16 cellular contexts compared by ENCODE assay signal in the genomic region with DNA sequence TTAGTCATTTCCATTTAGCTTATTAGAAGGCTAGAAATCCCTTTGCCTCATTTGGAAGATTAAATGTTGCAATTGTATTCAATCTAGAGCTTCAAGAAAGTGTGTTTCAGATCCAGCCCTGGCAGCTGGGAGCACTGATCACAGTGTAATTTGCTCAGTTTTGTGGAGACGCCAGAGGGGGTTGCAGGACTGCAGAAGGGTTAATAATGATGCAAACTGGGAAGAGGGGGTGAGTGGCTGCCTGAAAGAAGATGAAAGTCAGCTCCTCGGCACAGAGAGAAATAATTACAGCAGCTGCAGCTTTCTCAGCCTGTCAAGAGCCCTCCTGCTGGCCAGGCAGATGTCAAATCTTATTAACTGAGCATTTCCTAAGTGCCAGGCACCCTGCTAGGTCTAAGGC.
DNase-seq lines count a peak whose midpoint lies in the region; ATAC-seq and TF ChIP-seq lines count a peak whose summit lies in the region.
"Had no signal": no experiment of that assay in that cellular context is flagged by ENCODE, and none has a peak within 500 bp of the region (broad histone marks: within the 10 kb centered on the region; RNA-seq: fewer than 3 reads in every experiment).

No MANE protein-coding gene starts in this region.

- H3K27me3 Mint-ChIP-seq in glutamatergic neuron (ENCODE audit: unreplicated experiment) = peaks cover 7% of the 10 kb centered on the region
- no peaks in the 10 kb centered on the region for H3K27me3 Mint-ChIP-seq in osteocyte (ENCODE audit: unreplicated experiment)
- peaks cover 0 to 5% (median 4%) of the 10 kb centered on the region in 3 donors for H3K27me3 Mint-ChIP-seq in immature natural killer cell (ENCODE audit: low read depth in 3 of 3)

- H3K4me1 ChIP-seq in OCI-LY3 (ENCODE audit: low read length) = no peaks in the 10 kb centered on the region
- H3K4me1 ChIP-seq: Caco-2, thyroid gland had no signal

- no peaks in the 10 kb centered on the region for H3K9me3 ChIP-seq in OCI-LY3 (ENCODE audit: insufficient read depth, low read length)
- H3K9me3 ChIP-seq: Caco-2, thyroid gland had no signal

- H3K4me2 ChIP-seq in OCI-LY3 (ENCODE audit: low read length) = no peak overlapping the region

- DNase-seq in glutamatergic neuron = no peak
- peak; percentile 42 for DNase-seq in osteocyte (ENCODE audit: extremely low spot score, unreplicated experiment)
- no peak for DNase-seq in NCI-H146 treated with DMSO at 0.1 percent for 48 hours (lab: John Stamatoyannopoulos, UW; ENCODE audit: unreplicated experiment)
- DNase-seq in DMS153 treated with DMSO at 0.1 percent for 48 hours (lab: John Stamatoyannopoulos, UW; ENCODE audit: unreplicated experiment) = no peak
- DNase-seq in immature natural killer cell = no peak
- DNase-seq: activated CD4-positive, alpha-beta T cell treated with anti-CD3 and anti-CD28 coated beads for 4 hours; activated effector memory CD4-positive, alpha-beta T cell treated with anti-CD3 and anti-CD28 coated beads, Interleukin-2, amount 50 U/mL, for 16 hours; Caco-2; GOT3; NCI-H345; SHP77 treated with DMSO at 0.1 percent for 48 hours; thyroid gland had no signal

- H3K4me1 Mint-ChIP-seq in glutamatergic neuron (ENCODE audit: low read depth, unreplicated experiment) (peaks cover 3% of the 10 kb centered on the region), osteocyte (ENCODE audit: unreplicated experiment) (no peaks in the 10 kb centered on the region), immature natural killer cell (no peaks in the 10 kb centered on the region)

- no peak overlapping the region for H3K9ac ChIP-seq in OCI-LY3 (ENCODE audit: low read length)

- H4K20me1 ChIP-seq in OCI-LY3 (ENCODE audit: insufficient read depth, low read length) = no peaks in the 10 kb centered on the region

- H3K4me3 ChIP-seq in OCI-LY3 (ENCODE audit: low read length) = no peak overlapping the region
- H3K4me3 ChIP-seq: thyroid gland had no signal

- H3K4me3 Mint-ChIP-seq in glutamatergic neuron (ENCODE audit: unreplicated experiment) (no peak overlapping the region), osteocyte (ENCODE audit: unreplicated experiment) (no peak overlapping the region), immature natural killer cell (no peak overlapping the region)

- TF ChIP-seq CTCF in GM12873 (IDR thresholded peaks at IDR 0.05; ENCODE audit: insufficient read depth, low read depth, low read length, missing control alignments) (peak; percentile 3), OCI-LY3 (IDR thresholded peaks at IDR 0.05; ENCODE audit: low read depth, low read length) (peak; percentile 17; the same call in 1 of the 2 replicates), glutamatergic neuron (IDR thresholded peaks at IDR 0.05; ENCODE audit: partially characterized antibody, unreplicated experiment) (no peak), osteocyte (IDR thresholded peaks at IDR 0.05) (no peak)

- no peak for ATAC-seq in GM19455 (IDR thresholded peaks at IDR 0.05; ENCODE audit: unreplicated experiment)

- no peaks in the 10 kb centered on the region for H3K36me3 Mint-ChIP-seq in glutamatergic neuron (ENCODE audit: unreplicated experiment)
- no peaks in the 10 kb centered on the region for H3K36me3 Mint-ChIP-seq in osteocyte (ENCODE audit: unreplicated experiment)
- H3K36me3 Mint-ChIP-seq in immature natural killer cell = peaks cover 0 to 3% (median 0%) of the 10 kb centered on the region in 3 donors

- H3K27ac Mint-ChIP-seq in glutamatergic neuron (ENCODE audit: unreplicated experiment) (peak overlapping the region; percentile 67), osteocyte (ENCODE audit: unreplicated experiment) (no peak overlapping the region), immature natural killer cell (no peak overlapping the region)
- H3K27ac Mint-ChIP-seq: progenitor cell of endocrine pancreas had no signal

- H3K9me3 Mint-ChIP-seq in glutamatergic neuron (ENCODE audit: unreplicated experiment) (peaks cover 4% of the 10 kb centered on the region), osteocyte (ENCODE audit: unreplicated experiment) (no peaks in the 10 kb centered on the region), immature natural killer cell (peaks cover 0 to 10% (median 0%) of the 10 kb centered on the region in 6 donors)

- H2AFZ ChIP-seq in OCI-LY3 (ENCODE audit: low read depth, low read length) = no peak overlapping the region

- no peaks in the 10 kb centered on the region for H3K36me3 ChIP-seq in OCI-LY3 (replicated peaks; ENCODE audit: low read depth, low read length)
- H3K36me3 ChIP-seq: thyroid gland had no signal

- H3K27ac ChIP-seq in OCI-LY3 (ENCODE audit: low read length) = no peak overlapping the region
- H3K27ac ChIP-seq: thyroid gland had no signal

- H3K79me2 ChIP-seq in OCI-LY3 (ENCODE audit: low read length) = no peaks in the 10 kb centered on the region

- H3K27me3 ChIP-seq in OCI-LY3 (ENCODE audit: low read depth, low read length) = no peaks in the 10 kb centered on the region
- H3K27me3 ChIP-seq: thyroid gland had no signal

Comparison
In these comparisons a context has a peak if more than half of its experiments do, and no peak if none do; other contexts are left out.
1. CTCF ChIP-seq: peak in GM12873 (single experiment) and OCI-LY3 (single experiment); none in glutamatergic neuron (single experiment) and osteocyte (single experiment).